In genomic region chr2:109134741-109135571, GRCh38 we compare ENCODE assay signal across 12 cellular contexts. TPM values are rescaled to one million over a fixed set of nuclear protein-coding genes. Genes with fewer than 3 reads are reported as not detected.
DNase-seq lines count a peak whose midpoint lies in the region; ATAC-seq and TF ChIP-seq lines count a peak whose summit lies in the region.
"Had no signal": no experiment of that assay in that cellular context is flagged by ENCODE, and none has a peak within 500 bp of the region (broad histone marks: within the 10 kb centered on the region; RNA-seq: fewer than 3 reads in every experiment).

No MANE protein-coding gene starts in this region.

- no peak overlapping the region for H3K9ac ChIP-seq in IMR-90 (ENCODE audit: low read depth, low read length)

- no peak overlapping the region for H2BK20ac ChIP-seq in IMR-90 (ENCODE audit: low read depth, low read length)

- H3K36me3 ChIP-seq in IMR-90 (ENCODE audit: control insufficient read depth, insufficient read depth, low read length), result no peaks in the 10 kb centered on the region
- H3K36me3 ChIP-seq in Caco-2 (ENCODE audit: control insufficient read depth, insufficient read depth, low read length), result no peaks in the 10 kb centered on the region
- H3K36me3 ChIP-seq: uterus had no signal

- H3K36me3 Mint-ChIP-seq in naive thymus-derived CD8-positive, alpha-beta T cell, result peaks cover 0 to 2% (median 0%) of the 10 kb centered on the region in 3 donors
- H3K36me3 Mint-ChIP-seq in Caco-2 (ENCODE audit: insufficient read depth, unreplicated experiment), result no peaks in the 10 kb centered on the region
- peaks cover 2% of the 10 kb centered on the region for H3K36me3 Mint-ChIP-seq in T-helper 2 cell treated with Interferon-gamma antibody and Interleukin-4, amounts not matched to agents 5 μg/mL and 100 μg/mL, for 36 hours (ENCODE audit: low read depth)
- H3K36me3 Mint-ChIP-seq: memory B cell had no signal

- H2AFZ ChIP-seq in IMR-90 (replicated peaks; ENCODE audit: low read length, poor library complexity), result no peak overlapping the region

- H3K9me3 ChIP-seq in IMR-90 (ENCODE audit: control insufficient read depth, insufficient read depth, low read length) (no peaks in the 10 kb centered on the region), Caco-2 (no peaks in the 10 kb centered on the region)
- H3K9me3 ChIP-seq: uterus had no signal

- H3K79me1 ChIP-seq in IMR-90 (ENCODE audit: low read depth in 1 of 2, low read length in 2 of 2), result peaks cover 23 to 90% of the 10 kb centered on the region in 2 experiments

- peak overlapping the region; percentile 26 for H3K14ac ChIP-seq in IMR-90 (replicated peaks; ENCODE audit: low read depth, low read length)

- H2BK120ac ChIP-seq in IMR-90 (ENCODE audit: low read depth, low read length), result no peak overlapping the region

- no peak for TF ChIP-seq CTCF in IMR-90 (conservative IDR thresholded peaks at IDR 0.05; ENCODE audit: low read depth, low read length)
- TF ChIP-seq CTCF in Caco-2 (IDR thresholded peaks at IDR 0.05; ENCODE audit: insufficient read depth in 1 of 2, low read depth in 1 of 2, low read length in 1 of 2, severe bottlenecking in 1 of 2, unreplicated experiment in 1 of 2), result no peak

- H3K4me3 Mint-ChIP-seq in naive thymus-derived CD8-positive, alpha-beta T cell, result peak overlapping the region in 5 of 10 donors; percentile 26 to 44 (median 31)
- H3K4me3 Mint-ChIP-seq in Caco-2 (ENCODE audit: unreplicated experiment), result no peak overlapping the region
- no peak overlapping the region for H3K4me3 Mint-ChIP-seq in T-helper 2 cell treated with Interferon-gamma antibody and Interleukin-4, amounts not matched to agents 5 μg/mL and 100 μg/mL, for 36 hours
- H3K4me3 Mint-ChIP-seq: memory B cell had no signal

- ATAC-seq in GM18502 (IDR thresholded peaks at IDR 0.05; ENCODE audit: poor library complexity, unreplicated experiment) (peak; percentile 39), GM21447 (IDR thresholded peaks at IDR 0.05; ENCODE audit: unreplicated experiment) (peak; percentile 66), IMR-90 (ENCODE audit: low read depth) (no peak)
- ATAC-seq in naive thymus-derived CD8-positive, alpha-beta T cell, result peak in 1 of 2 donors; percentile 60

- peak overlapping the region; percentile 90; the same call in 1 of the 2 replicates for H3K23ac ChIP-seq in IMR-90 (ENCODE audit: low read depth, low read length)

- peak overlapping the region in 8 of 10 donors; percentile 11 to 79 (median 54) for H3K27ac Mint-ChIP-seq in naive thymus-derived CD8-positive, alpha-beta T cell
- H3K27ac Mint-ChIP-seq in Caco-2 (ENCODE audit: unreplicated experiment), result no peak overlapping the region
- H3K27ac Mint-ChIP-seq in T-helper 2 cell treated with Interferon-gamma antibody and Interleukin-4, amounts not matched to agents 5 μg/mL and 100 μg/mL, for 36 hours, result no peak overlapping the region
- H3K27ac Mint-ChIP-seq: memory B cell had no signal

- H3K56ac ChIP-seq in IMR-90 (ENCODE audit: extremely low read depth, insufficient read depth, low read length), result no peak overlapping the region

- CTCF ChIA-PET in IMR-90 (lab: Yijun Ruan, JAX), result no interaction called here
- CTCF ChIA-PET in Caco-2 (lab: Charles Lee), result no interaction called here

- H2AK9ac ChIP-seq in IMR-90 (replicated peaks; ENCODE audit: low read depth, low read length, poor library complexity), result no peak overlapping the region

- H3K4me3 ChIP-seq in IMR-90 (ENCODE audit: insufficient read depth, low read depth, low read length) (no peak overlapping the region), Caco-2 (ENCODE audit: low read depth, low read length) (no peak overlapping the region)
- H3K4me3 ChIP-seq: uterus had no signal

- peaks cover 23% of the 10 kb centered on the region for H3K9me1 ChIP-seq in IMR-90 (ENCODE audit: insufficient read depth, low read length)

- no peak overlapping the region for H4K91ac ChIP-seq in IMR-90 (ENCODE audit: insufficient read depth, low read depth, low read length)

- H3K4me1 ChIP-seq in IMR-90 (ENCODE audit: control insufficient read depth, insufficient read depth, low read length) (peaks cover 14% of the 10 kb centered on the region), Caco-2 (no peaks in the 10 kb centered on the region)
- H3K4me1 ChIP-seq: uterus had no signal

- no peak for TF ChIP-seq RAD21 in IMR-90 (IDR thresholded peaks at IDR 0.05; ENCODE audit: low read length)

- H4K8ac ChIP-seq in IMR-90 (ENCODE audit: low read depth in 2 of 2, low read length in 2 of 2), result no peak overlapping the region; a peak in 1 of 4 replicates

- H3K27me3 Mint-ChIP-seq in naive thymus-derived CD8-positive, alpha-beta T cell, result peaks cover 0 to 7% (median 0%) of the 10 kb centered on the region in 5 donors
- peaks cover 25% of the 10 kb centered on the region for H3K27me3 Mint-ChIP-seq in Caco-2 (ENCODE audit: insufficient read depth, unreplicated experiment)
- H3K27me3 Mint-ChIP-seq in T-helper 2 cell treated with Interferon-gamma antibody and Interleukin-4, amounts not matched to agents 5 μg/mL and 100 μg/mL, for 36 hours (ENCODE audit: low read depth), result peaks cover 86% of the 10 kb centered on the region

- no peak for DNase-seq in IMR-90
- peak in 2 of 10 donors; percentile 23 to 32 for DNase-seq in naive thymus-derived CD8-positive, alpha-beta T cell
- no peak for DNase-seq in DMS114 treated with DMSO at 0.1 percent for 48 hours (lab: John Stamatoyannopoulos, UW; ENCODE audit: unreplicated experiment)
- DNase-seq in midbrain (lab: John Stamatoyannopoulos, UW), result no peak
- DNase-seq in Caco-2, result no peak
- DNase-seq in T-helper 2 cell treated with Interferon-gamma antibody and Interleukin-4, amounts not matched to agents 5 μg/mL and 100 μg/mL, for 36 hours (ENCODE audit: low spot score), result no peak
- DNase-seq: amniotic stem cell, NCI-H1417 treated with DMSO at 0.1 percent for 48 hours had no signal

- no peak overlapping the region for H3K27ac ChIP-seq in IMR-90 (ENCODE audit: insufficient read depth, low read length)
- H3K27ac ChIP-seq: uterus had no signal

- POLR2A ChIA-PET in IMR-90 (lab: Charles Lee; ENCODE audit: unreplicated experiment), result no interaction called here
- POLR2A ChIA-PET in naive thymus-derived CD8-positive, alpha-beta T cell (lab: Charles Lee), result interaction anchor here (1.0 to 1.2 kb wide), 2 partner anchors 100 to 214 kb away, joined by 3 to 8 read pairs; no protein-coding TSS in a partner anchor
- POLR2A ChIA-PET in Caco-2 (lab: Charles Lee), result no interaction called here

- no peak overlapping the region for H3K18ac ChIP-seq in IMR-90 (ENCODE audit: low read depth, low read length)

- H3K4ac ChIP-seq in IMR-90 (ENCODE audit: low read depth, low read length), result peak overlapping the region; percentile 41; the same call in 1 of the 2 replicates

- H2BK5ac ChIP-seq in IMR-90 (ENCODE audit: low read depth, low read length, poor library complexity, severe bottlenecking), result no peak overlapping the region

- no peak overlapping the region for H4K5ac ChIP-seq in IMR-90 (ENCODE audit: low read depth, low read length)

- peaks cover 48 to 88% (median 78%) of the 10 kb centered on the region in 4 donors for H3K4me1 Mint-ChIP-seq in naive thymus-derived CD8-positive, alpha-beta T cell
- H3K4me1 Mint-ChIP-seq in Caco-2 (ENCODE audit: low read depth, unreplicated experiment), result peaks cover 15% of the 10 kb centered on the region
- peaks cover 14% of the 10 kb centered on the region for H3K4me1 Mint-ChIP-seq in T-helper 2 cell treated with Interferon-gamma antibody and Interleukin-4, amounts not matched to agents 5 μg/mL and 100 μg/mL, for 36 hours (ENCODE audit: low read depth)

- no peak overlapping the region for H3K4me2 ChIP-seq in IMR-90 (ENCODE audit: low read depth, low read length)

- BruUV-seq in IMR-90 (replicated peaks; lab: Mats Ljungman, UMichigan) (no TSS peak), Caco-2 (replicated peaks; lab: Mats Ljungman, UMichigan) (no TSS peak)

- H2BK15ac ChIP-seq in IMR-90 (ENCODE audit: low read depth, low read length), result no peak overlapping the region

- dilution Hi-C loops in IMR-90 (cut with HindIII; ENCODE audit: low sequenced_read_pairs, unreplicated experiment), result no loop called here

- in situ Hi-C loops in IMR-90 (cut with MboI; ENCODE audit: low sequenced_read_pairs), result loop anchor here (10.0 to 25.0 kb wide), 2 partner anchors 80 to 202 kb away; no protein-coding TSS in a partner anchor

- H3K27me3 ChIP-seq in IMR-90 (ENCODE audit: control insufficient read depth, insufficient read depth, low read length) (no peaks in the 10 kb centered on the region), Caco-2 (replicated peaks; ENCODE audit: control insufficient read depth, insufficient read depth, low read length) (peaks cover 2% of the 10 kb centered on the region; the same call in 1 of the 2 replicates)
- H3K27me3 ChIP-seq: uterus had no signal

- intact Hi-C loops in IMR-90 (cut with micrococcal nuclease) (no loop called here), Caco-2 (cut with micrococcal nuclease; ENCODE audit: unreplicated experiment) (no loop called here)

- H4K20me1 ChIP-seq in IMR-90 (ENCODE audit: insufficient read depth, low read length), result peaks cover 96% of the 10 kb centered on the region

- TF ChIP-seq POLR2A in IMR-90 (IDR thresholded peaks at IDR 0.05; ENCODE audit: low read depth, low read length), result no peak

- WGBS in IMR-90 (ENCODE audit: extremely low coverage in 2 of 2, insufficient read length in 1 of 2), 2 experiments, result 76% methylated on average over 6 of the region's 15 CpGs; no CpG with 5 or more reads in 1 of the 2 experiments

- H2AK5ac ChIP-seq in IMR-90 (ENCODE audit: low read depth, low read length), result peak overlapping the region; percentile 67

- no peaks in the 10 kb centered on the region for H3K9me3 Mint-ChIP-seq in naive thymus-derived CD8-positive, alpha-beta T cell
- H3K9me3 Mint-ChIP-seq in Caco-2 (ENCODE audit: unreplicated experiment), result no peaks in the 10 kb centered on the region
- no peaks in the 10 kb centered on the region for H3K9me3 Mint-ChIP-seq in T-helper 2 cell treated with Interferon-gamma antibody and Interleukin-4, amounts not matched to agents 5 μg/mL and 100 μg/mL, for 36 hours
- H3K9me3 Mint-ChIP-seq: memory B cell had no signal

TF ChIP-seq in IMR-90, 13 proteins besides CTCF, POLR2A, EP300 and RAD21 (continues in another document):
- TF ChIP-seq USF2 (IDR thresholded peaks at IDR 0.05; ENCODE audit: low read depth, low read length) (no peak), FOS (IDR thresholded peaks at IDR 0.05; ENCODE audit: low read depth, low read length) (no peak)

RNA-seq across cellular contexts. Expression of gene SH3RF3, which starts 6.0 kb away (rescaled TPM):
- total RNA-seq in IMR-90 (2012; rRNA removed), result 3.4 and 3.9 TPM in 2 replicates
- polyA plus RNA-seq in IMR-90 (2012; rRNA removed), result 5.3 and 5.7 TPM in 2 replicates
- polyA plus RNA-seq in IMR-90 (2012; cell fraction: cytosol; rRNA removed), result 2.9 and 5.9 TPM in 2 replicates
- 10.7 and 11.0 TPM in 2 replicates for polyA plus RNA-seq in IMR-90 (2012; cell fraction: nucleus; rRNA removed; ENCODE audit: low replicate concordance)
- total RNA-seq in naive thymus-derived CD8-positive, alpha-beta T cell, result 10 to 100 TPM; 14.9 to 15.1 TPM
- polyA plus RNA-seq in naive thymus-derived CD8-positive, alpha-beta T cell, result 1 to 10 TPM in 2 of 3 donors, under 1 TPM in 1; 0.39 to 4.4 (median 1.4) TPM
- 0.98 and 1.1 TPM in 2 replicates for total RNA-seq in Caco-2 (2022)

Comparison
In these comparisons a context has a peak if more than half of its experiments do, and no peak if none do; other contexts are left out.
1. H3K27ac Mint-ChIP-seq: peak in naive thymus-derived CD8-positive, alpha-beta T cell (8 of 10); none in Caco-2 (single experiment) and T-helper 2 cell treated with Interferon-gamma antibody and Interleukin-4, amounts not matched to agents 5 μg/mL and 100 μg/mL, for 36 hours (single experiment).